Comparison of ENCODE assay signal across 1 cellular context in genomic region chr1:94383966-94384408, GRCh38.
TF ChIP-seq lines count a peak whose summit lies in the region.

No MANE protein-coding gene starts in this region.

TF ChIP-seq in HepG2, 621 proteins besides CTCF, POLR2A, EP300 and RAD21 (continued from another document and continues in another):
- no peak for TF ChIP-seq ZNF780A (CRISPR knock-in tag; IDR thresholded peaks at IDR 0.05)
- TF ChIP-seq IRF9 (CRISPR knock-in tag; IDR thresholded peaks at IDR 0.05; ENCODE audit: borderline replicate concordance) = no peak
- TF ChIP-seq ARHGAP35 (CRISPR knock-in tag; IDR thresholded peaks at IDR 0.05; ENCODE audit: borderline replicate concordance) = no peak
- no peak for TF ChIP-seq PRPF4 (IDR thresholded peaks at IDR 0.05; ENCODE audit: low read depth, low read length, poor library complexity, severe bottlenecking)
- no peak for TF ChIP-seq ZNF773 (CRISPR knock-in tag; IDR thresholded peaks at IDR 0.05; ENCODE audit: borderline replicate concordance)
- peak; percentile 80 for TF ChIP-seq TBX2 (CRISPR knock-in tag; IDR thresholded peaks at IDR 0.05; ENCODE audit: borderline replicate concordance)
- TF ChIP-seq HNF4G (IDR thresholded peaks at IDR 0.05; ENCODE audit: borderline replicate concordance, low read depth, low read length) = peak; percentile 96
- TF ChIP-seq HNF4G (CRISPR knock-in tag; IDR thresholded peaks at IDR 0.05; ENCODE audit: borderline replicate concordance, low read depth) = peak; percentile 79; the same call in 1 of the 2 replicates
- TF ChIP-seq RNF2 (conservative IDR thresholded peaks at IDR 0.05; ENCODE audit: low read depth) = no peak
- peak in 1 of 2 experiments; percentile 47; a peak in 2 of 4 replicates for TF ChIP-seq ATF4 (CRISPR knock-in tag; IDR thresholded peaks at IDR 0.05)
- no peak for TF ChIP-seq ZNF713 (CRISPR knock-in tag; IDR thresholded peaks at IDR 0.05)
- peak; percentile 35; the same call in 1 of the 2 replicates for TF ChIP-seq HHEX (CRISPR knock-in tag; IDR thresholded peaks at IDR 0.05)
- no peak for TF ChIP-seq ATF7-NPFF (CRISPR knock-in tag; IDR thresholded peaks at IDR 0.05; ENCODE audit: low read depth)
- peak; percentile 66; the same call in 1 of the 2 replicates for TF ChIP-seq KAT7 (CRISPR knock-in tag; IDR thresholded peaks at IDR 0.05; ENCODE audit: borderline replicate concordance)
- TF ChIP-seq DRAP1 (CRISPR knock-in tag; IDR thresholded peaks at IDR 0.05) = peak; percentile 91
- TF ChIP-seq HNRNPH1 (optimal IDR thresholded peaks at IDR 0.05; ENCODE audit: low read depth, low read length) = no peak
- no peak for TF ChIP-seq ZNF18 (CRISPR knock-in tag; IDR thresholded peaks at IDR 0.05; ENCODE audit: insufficient replicate concordance)
- TF ChIP-seq ATF6 (CRISPR knock-in tag; conservative IDR thresholded peaks at IDR 0.05) = no peak
- peak; percentile 89 for TF ChIP-seq RARA (CRISPR knock-in tag; IDR thresholded peaks at IDR 0.05)
- TF ChIP-seq ZNF510 (CRISPR knock-in tag; IDR thresholded peaks at IDR 0.05; ENCODE audit: low read depth) = no peak
- peak; percentile 92 for TF ChIP-seq CREB1 (IDR thresholded peaks at IDR 0.05)
- TF ChIP-seq CREB1 (CRISPR knock-in tag; IDR thresholded peaks at IDR 0.05) = peak; percentile 93
- TF ChIP-seq GFI1 (CRISPR knock-in tag; IDR thresholded peaks at IDR 0.05; ENCODE audit: borderline replicate concordance) = peak; percentile 77
- peak; percentile 53 for TF ChIP-seq SKIL (CRISPR knock-in tag; IDR thresholded peaks at IDR 0.05; ENCODE audit: borderline replicate concordance)
- 0 out of 2 replicates have a peak, but pooled peaks have one; percentile 20 for TF ChIP-seq ZNF761 (CRISPR knock-in tag; conservative IDR thresholded peaks at IDR 0.05)
- TF ChIP-seq CC2D1A (CRISPR knock-in tag; IDR thresholded peaks at IDR 0.05) = no peak
- TF ChIP-seq SAP130 (CRISPR knock-in tag; IDR thresholded peaks at IDR 0.05; ENCODE audit: low read depth) = peak; percentile 92
- peak; percentile 87 for TF ChIP-seq ZSCAN25 (CRISPR knock-in tag; IDR thresholded peaks at IDR 0.05)
- no peak for TF ChIP-seq ZNF597 (CRISPR knock-in tag; IDR thresholded peaks at IDR 0.05)
- no peak for TF ChIP-seq ZNF3 (CRISPR knock-in tag; IDR thresholded peaks at IDR 0.05)
- TF ChIP-seq RELA (CRISPR knock-in tag; IDR thresholded peaks at IDR 0.05) = no peak
- TF ChIP-seq ZBTB34 (CRISPR knock-in tag; IDR thresholded peaks at IDR 0.05) = no peak; the same call in 1 of the 2 replicates
- peak; percentile 49 for TF ChIP-seq TBL1XR1 (IDR thresholded peaks at IDR 0.05; ENCODE audit: borderline replicate concordance, low read length, partially characterized antibody)
- no peak for TF ChIP-seq STAG1 (CRISPR knock-in tag; IDR thresholded peaks at IDR 0.05)
- TF ChIP-seq MLXIP (CRISPR knock-in tag; IDR thresholded peaks at IDR 0.05; ENCODE audit: borderline replicate concordance) = no peak
- peak; percentile 51; the same call in 1 of the 2 replicates for TF ChIP-seq MXD4 (CRISPR knock-in tag; IDR thresholded peaks at IDR 0.05)
- no peak for TF ChIP-seq ZNF367 (CRISPR knock-in tag; IDR thresholded peaks at IDR 0.05; ENCODE audit: borderline replicate concordance)
- TF ChIP-seq ZBTB1 (CRISPR knock-in tag; IDR thresholded peaks at IDR 0.05; ENCODE audit: borderline replicate concordance) = no peak
- TF ChIP-seq ARNT2 (CRISPR knock-in tag; IDR thresholded peaks at IDR 0.05; ENCODE audit: low read depth) = 0 out of 2 replicates have a peak, but pooled peaks have one; percentile 11
- TF ChIP-seq E2F1 (CRISPR knock-in tag; IDR thresholded peaks at IDR 0.05) = no peak
- TF ChIP-seq ZNF138 (CRISPR knock-in tag; IDR thresholded peaks at IDR 0.05; ENCODE audit: low read depth) = no peak
- TF ChIP-seq PBX2 (CRISPR knock-in tag; IDR thresholded peaks at IDR 0.05) = 0 out of 2 replicates have a peak, but pooled peaks have one; percentile 31
- no peak for TF ChIP-seq SETDB1 (CRISPR knock-in tag; IDR thresholded peaks at IDR 0.05; ENCODE audit: borderline replicate concordance)
- 0 out of 2 replicates have a peak, but pooled peaks have one; percentile 40 for TF ChIP-seq ZBTB3 (CRISPR knock-in tag; IDR thresholded peaks at IDR 0.05; ENCODE audit: borderline replicate concordance, low read depth)
- TF ChIP-seq TEAD2 (CRISPR knock-in tag; IDR thresholded peaks at IDR 0.05) = no peak
- TF ChIP-seq ZNF670 (CRISPR knock-in tag; IDR thresholded peaks at IDR 0.05; ENCODE audit: borderline replicate concordance) = peak; percentile 70; the same call in 1 of the 2 replicates
- TF ChIP-seq HOXA9 (CRISPR knock-in tag; IDR thresholded peaks at IDR 0.05; ENCODE audit: borderline replicate concordance) = no peak
- TF ChIP-seq MIER2 (CRISPR knock-in tag; IDR thresholded peaks at IDR 0.05) = peak; percentile 78
- TF ChIP-seq IRF2 (CRISPR knock-in tag; IDR thresholded peaks at IDR 0.05) = peak; percentile 90
- TF ChIP-seq ZNF605 (CRISPR knock-in tag; IDR thresholded peaks at IDR 0.05) = 0 out of 2 replicates have a peak, but pooled peaks have one; percentile 21
- no peak; the same call in 1 of the 2 replicates for TF ChIP-seq ZNF816 (CRISPR knock-in tag; IDR thresholded peaks at IDR 0.05; ENCODE audit: borderline replicate concordance)
- peak; percentile 69; the same call in 1 of the 2 replicates for TF ChIP-seq ZNF652 (CRISPR knock-in tag; IDR thresholded peaks at IDR 0.05; ENCODE audit: borderline replicate concordance, low read depth)
